Comparison of ENCODE assay signal across 2 cellular contexts in the genomic region with DNA sequence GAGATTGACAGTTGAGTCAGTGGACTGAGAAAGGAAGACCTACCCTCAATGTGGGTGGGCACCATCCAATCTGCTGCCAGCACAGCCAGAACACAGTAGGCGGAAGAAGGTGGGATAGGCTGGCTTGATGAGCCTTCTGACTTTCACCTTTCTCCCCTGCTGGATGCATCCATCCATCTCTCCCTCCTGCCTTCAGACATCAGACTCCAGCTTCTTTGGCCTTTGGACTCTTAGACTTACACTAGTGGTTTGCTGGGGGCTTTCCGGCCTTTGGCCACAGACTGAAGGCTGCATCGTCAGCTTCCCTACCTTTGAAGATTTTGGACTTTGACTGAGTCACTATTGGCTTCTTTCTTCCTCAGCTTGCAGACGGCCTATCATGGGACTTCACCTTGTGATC.
TF ChIP-seq lines count a peak whose summit lies in the region.

No MANE protein-coding gene starts in this region.

TF ChIP-seq in H1, 55 proteins besides CTCF, POLR2A, EP300 and RAD21:
- no peak for TF ChIP-seq BACH1 (IDR thresholded peaks at IDR 0.05; ENCODE audit: low read length)
- TF ChIP-seq EZH2 (IDR thresholded peaks at IDR 0.05; ENCODE audit: low read depth, low read length, severe bottlenecking), result no peak
- TF ChIP-seq, protein P1, sequence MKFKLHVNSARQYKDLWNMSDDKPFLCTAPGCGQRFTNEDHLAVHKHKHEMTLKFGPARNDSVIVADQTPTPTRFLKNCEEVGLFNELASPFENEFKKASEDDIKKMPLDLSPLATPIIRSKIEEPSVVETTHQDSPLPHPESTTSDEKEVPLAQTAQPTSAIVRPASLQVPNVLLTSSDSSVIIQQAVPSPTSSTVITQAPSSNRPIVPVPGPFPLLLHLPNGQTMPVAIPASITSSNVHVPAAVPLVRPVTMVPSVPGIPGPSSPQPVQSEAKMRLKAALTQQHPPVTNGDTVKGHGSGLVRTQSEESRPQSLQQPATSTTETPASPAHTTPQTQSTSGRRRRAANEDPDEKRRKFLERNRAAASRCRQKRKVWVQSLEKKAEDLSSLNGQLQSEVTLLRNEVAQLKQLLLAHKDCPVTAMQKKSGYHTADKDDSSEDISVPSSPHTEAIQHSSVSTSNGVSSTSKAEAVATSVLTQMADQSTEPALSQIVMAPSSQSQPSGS (IDR thresholded peaks at IDR 0.05; ENCODE audit: low read length), result no peak
- no peak for TF ChIP-seq GTF2F1 (IDR thresholded peaks at IDR 0.05; ENCODE audit: borderline replicate concordance, low read depth, low read length)
- TF ChIP-seq NANOG (IDR thresholded peaks at IDR 0.05; ENCODE audit: insufficient read depth, low read depth, low read length, poor library complexity, severe bottlenecking), result no peak
- TF ChIP-seq SIRT6 (IDR thresholded peaks at IDR 0.05; ENCODE audit: low read length), result no peak
TF ChIP-seq in H1: peak in this region for 0.

TF ChIP-seq in HepG2, 621 proteins besides CTCF, POLR2A, EP300 and RAD21:
- TF ChIP-seq, protein P2, sequence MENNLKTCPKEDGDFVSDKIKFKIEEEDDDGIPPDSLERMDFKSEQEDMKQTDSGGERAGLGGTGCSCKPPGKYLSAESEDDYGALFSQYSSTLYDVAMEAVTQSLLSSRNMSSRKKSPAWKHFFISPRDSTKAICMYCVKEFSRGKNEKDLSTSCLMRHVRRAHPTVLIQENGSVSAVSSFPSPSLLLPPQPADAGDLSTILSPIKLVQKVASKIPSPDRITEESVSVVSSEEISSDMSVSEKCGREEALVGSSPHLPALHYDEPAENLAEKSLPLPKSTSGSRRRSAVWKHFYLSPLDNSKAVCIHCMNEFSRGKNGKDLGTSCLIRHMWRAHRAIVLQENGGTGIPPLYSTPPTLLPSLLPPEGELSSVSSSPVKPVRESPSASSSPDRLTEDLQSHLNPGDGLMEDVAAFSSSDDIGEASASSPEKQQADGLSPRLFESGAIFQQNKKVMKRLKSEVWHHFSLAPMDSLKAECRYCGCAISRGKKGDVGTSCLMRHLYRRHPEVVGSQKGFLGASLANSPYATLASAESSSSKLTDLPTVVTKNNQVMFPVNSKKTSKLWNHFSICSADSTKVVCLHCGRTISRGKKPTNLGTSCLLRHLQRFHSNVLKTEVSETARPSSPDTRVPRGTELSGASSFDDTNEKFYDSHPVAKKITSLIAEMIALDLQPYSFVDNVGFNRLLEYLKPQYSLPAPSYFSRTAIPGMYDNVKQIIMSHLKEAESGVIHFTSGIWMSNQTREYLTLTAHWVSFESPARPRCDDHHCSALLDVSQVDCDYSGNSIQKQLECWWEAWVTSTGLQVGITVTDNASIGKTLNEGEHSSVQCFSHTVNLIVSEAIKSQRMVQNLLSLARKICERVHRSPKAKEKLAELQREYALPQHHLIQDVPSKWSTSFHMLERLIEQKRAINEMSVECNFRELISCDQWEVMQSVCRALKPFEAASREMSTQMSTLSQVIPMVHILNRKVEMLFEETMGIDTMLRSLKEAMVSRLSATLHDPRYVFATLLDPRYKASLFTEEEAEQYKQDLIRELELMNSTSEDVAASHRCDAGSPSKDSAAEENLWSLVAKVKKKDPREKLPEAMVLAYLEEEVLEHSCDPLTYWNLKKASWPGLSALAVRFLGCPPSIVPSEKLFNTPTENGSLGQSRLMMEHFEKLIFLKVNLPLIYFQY (CRISPR knock-in tag; IDR thresholded peaks at IDR 0.05; ENCODE audit: borderline replicate concordance), result no peak
- TF ChIP-seq RBM22 (optimal IDR thresholded peaks at IDR 0.05; ENCODE audit: low read length), result no peak
- no peak for TF ChIP-seq FOSL2 (CRISPR knock-in tag; IDR thresholded peaks at IDR 0.05)
- TF ChIP-seq ZNF430 (CRISPR knock-in tag; IDR thresholded peaks at IDR 0.05), result no peak
- TF ChIP-seq ZNF556 (CRISPR knock-in tag; IDR thresholded peaks at IDR 0.05; ENCODE audit: borderline replicate concordance), result no peak
- TF ChIP-seq KLF16 (CRISPR knock-in tag; IDR thresholded peaks at IDR 0.05), result no peak
- no peak for TF ChIP-seq RFX3 (CRISPR knock-in tag; IDR thresholded peaks at IDR 0.05)
- TF ChIP-seq, protein P3, sequence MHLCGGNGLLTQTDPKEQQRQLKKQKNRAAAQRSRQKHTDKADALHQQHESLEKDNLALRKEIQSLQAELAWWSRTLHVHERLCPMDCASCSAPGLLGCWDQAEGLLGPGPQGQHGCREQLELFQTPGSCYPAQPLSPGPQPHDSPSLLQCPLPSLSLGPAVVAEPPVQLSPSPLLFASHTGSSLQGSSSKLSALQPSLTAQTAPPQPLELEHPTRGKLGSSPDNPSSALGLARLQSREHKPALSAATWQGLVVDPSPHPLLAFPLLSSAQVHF (CRISPR knock-in tag; IDR thresholded peaks at IDR 0.05), result no peak
- no peak for TF ChIP-seq AKAP8 (CRISPR knock-in tag; IDR thresholded peaks at IDR 0.05)
- no peak for TF ChIP-seq PLRG1 (conservative IDR thresholded peaks at IDR 0.05)
- no peak for TF ChIP-seq ZNF616 (CRISPR knock-in tag; IDR thresholded peaks at IDR 0.05; ENCODE audit: low read depth)
- no peak for TF ChIP-seq ZMYM4 (CRISPR knock-in tag; IDR thresholded peaks at IDR 0.05)
- TF ChIP-seq NFKBIZ (CRISPR knock-in tag; IDR thresholded peaks at IDR 0.05), result no peak
- TF ChIP-seq RNF2 (conservative IDR thresholded peaks at IDR 0.05; ENCODE audit: low read depth), result no peak
- no peak for TF ChIP-seq HHEX (CRISPR knock-in tag; IDR thresholded peaks at IDR 0.05)
TF ChIP-seq in HepG2: peak in this region for 0.
